In the genomic region with DNA sequence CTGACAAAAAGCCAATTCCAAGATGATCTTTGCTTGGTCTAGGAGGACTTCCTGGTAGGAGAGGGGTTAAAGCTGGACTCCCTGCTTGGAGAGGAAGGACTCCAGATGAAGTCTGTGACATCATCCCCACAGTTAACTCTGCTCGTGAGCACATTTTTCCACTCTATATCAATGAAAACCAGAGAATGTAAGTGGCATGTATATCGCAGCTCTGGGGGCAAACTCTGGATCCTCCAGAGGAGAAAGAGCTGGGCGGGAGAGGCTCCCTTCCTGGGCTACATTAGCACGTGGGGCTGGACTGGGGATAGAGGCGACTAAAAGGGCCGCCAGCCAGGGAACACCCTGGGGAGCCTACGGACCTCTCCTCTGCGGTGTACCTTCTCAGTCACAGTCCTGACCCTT, we compare ENCODE assay signal across 8 cellular contexts. TPM values are rescaled to one million over a fixed set of nuclear protein-coding genes. Genes with fewer than 3 reads are reported as not detected.
DNase-seq lines count a peak whose midpoint lies in the region; ATAC-seq and TF ChIP-seq lines count a peak whose summit lies in the region.

No MANE protein-coding gene starts in this region.

- H3K4me3 ChIP-seq in breast epithelium (peak overlapping the region; percentile 35 to 59 (median 40)), mammary epithelial cell (replicated peaks in 1 of 3; ENCODE audit: insufficient read depth in 1 of 3, low read depth in 2 of 3, low read length in 3 of 3) (no peak overlapping the region), adrenal gland (peak overlapping the region in 1 of 4 donors; percentile 28)
- peak overlapping the region; percentile 87 for H3K4me3 ChIP-seq in naive thymus-derived CD4-positive, alpha-beta T cell (ENCODE audit: low read length)

- no peak for DNase-seq in breast epithelium (ENCODE audit: low spot score in 2 of 2)
- no peak for DNase-seq in mammary epithelial cell
- DNase-seq in adrenal gland: no peak
- DNase-seq in naive thymus-derived CD4-positive, alpha-beta T cell: no peak
- no peak for DNase-seq in NCI-H748 treated with DMSO at 0.1 percent for 48 hours (lab: John Stamatoyannopoulos, UW)
- DNase-seq in cerebellum (ENCODE audit: low spot score): no peak
- no peak for DNase-seq in SK-N-DZ (ENCODE audit: low spot score)

- TF ChIP-seq CTCF in breast epithelium (IDR thresholded peaks at IDR 0.05) (no peak), mammary epithelial cell (conservative IDR thresholded peaks at IDR 0.05 in 1 of 2, IDR thresholded peaks at IDR 0.05 in 1 of 2; ENCODE audit: extremely low read depth in 1 of 2, insufficient read depth in 1 of 2, low read depth in 1 of 2, low read length in 2 of 2) (no peak), adrenal gland (IDR thresholded peaks at IDR 0.05) (no peak)

- WGBS in mammary epithelial cell (ENCODE audit: low coverage, missing lambda C conversion rate): 100% methylated on average over 8 of the region's 8 CpGs
- WGBS in adrenal gland, 4 donors: 47 to 73% (median 54%) methylated on average over 8 of the region's 8 CpGs

- no peak overlapping the region for H2AFZ ChIP-seq in mammary epithelial cell (ENCODE audit: low read depth, low read length)

- H3K27ac ChIP-seq in breast epithelium: peak overlapping the region; percentile 88 to 91
- no peak overlapping the region for H3K27ac ChIP-seq in mammary epithelial cell (ENCODE audit: insufficient read depth, low read depth, low read length)
- H3K27ac ChIP-seq in adrenal gland: peak overlapping the region; percentile 18 to 97 (median 80)
- peak overlapping the region; percentile 69 for H3K27ac ChIP-seq in naive thymus-derived CD4-positive, alpha-beta T cell (ENCODE audit: low read depth, low read length)

- CTCF ChIA-PET in mammary epithelial cell (lab: Charles Lee; ENCODE audit: low non-redundant PET): no interaction called here
- CTCF ChIA-PET in naive thymus-derived CD4-positive, alpha-beta T cell (lab: Charles Lee): interaction anchor here (3.1 kb wide), 1 partner anchor 156 kb away, joined by 12 read pairs; no protein-coding TSS in a partner anchor

- H3K4me2 ChIP-seq in mammary epithelial cell (ENCODE audit: insufficient read depth, low read depth, low read length): no peak overlapping the region

- peak; percentile 23 for ATAC-seq in HG03159 (IDR thresholded peaks at IDR 0.05; ENCODE audit: unreplicated experiment)
- peak; percentile 12 for ATAC-seq in naive thymus-derived CD4-positive, alpha-beta T cell

- no peaks in the 10 kb centered on the region for H3K27me3 Mint-ChIP-seq in naive thymus-derived CD4-positive, alpha-beta T cell

- in situ Hi-C loops in mammary epithelial cell (cut with MboI; ENCODE audit: low sequenced_read_pairs in 2 of 2): no loop called here

- H3K4me1 ChIP-seq in breast epithelium (peaks cover 20 to 22% of the 10 kb centered on the region in 2 donors), mammary epithelial cell (ENCODE audit: insufficient read depth, low read length) (peaks cover 26% of the 10 kb centered on the region), adrenal gland (replicated peaks in 1 of 2) (peaks cover 30 to 67% of the 10 kb centered on the region in 2 donors)
- peaks cover 28 to 30% of the 10 kb centered on the region in 2 donors for H3K4me1 ChIP-seq in naive thymus-derived CD4-positive, alpha-beta T cell (ENCODE audit: control insufficient read depth in 2 of 2, insufficient read depth in 2 of 2, low read length in 2 of 2)

- H3K27ac Mint-ChIP-seq in naive thymus-derived CD4-positive, alpha-beta T cell: peak overlapping the region; percentile 89 to 97 (median 95)

- peaks cover 13 to 33% (median 18%) of the 10 kb centered on the region in 5 donors for H3K36me3 Mint-ChIP-seq in naive thymus-derived CD4-positive, alpha-beta T cell

- H3K27me3 ChIP-seq in breast epithelium: no peaks in the 10 kb centered on the region
- no peaks in the 10 kb centered on the region for H3K27me3 ChIP-seq in mammary epithelial cell (ENCODE audit: insufficient read depth, low read length)
- no peaks in the 10 kb centered on the region for H3K27me3 ChIP-seq in adrenal gland
- no peaks in the 10 kb centered on the region for H3K27me3 ChIP-seq in naive thymus-derived CD4-positive, alpha-beta T cell (ENCODE audit: control insufficient read depth in 2 of 2, insufficient read depth in 2 of 2, low read length in 2 of 2)

- TF ChIP-seq POLR2A in breast epithelium (IDR thresholded peaks at IDR 0.05) (no peak), adrenal gland (IDR thresholded peaks at IDR 0.05) (no peak)

- H3K4me1 Mint-ChIP-seq in naive thymus-derived CD4-positive, alpha-beta T cell: peaks cover 35 to 82% (median 53%) of the 10 kb centered on the region in 7 donors

- H4K20me1 ChIP-seq in mammary epithelial cell (ENCODE audit: insufficient read depth, low read length): no peaks in the 10 kb centered on the region

- intact Hi-C loops in breast epithelium (cut with DNase I; ENCODE audit: low total_unique reads) (no loop called here), mammary epithelial cell (cut with micrococcal nuclease) (no loop called here), adrenal gland (cut with DNase I) (loop anchor here in 1 of 2 donors (2.0 kb wide), 1 partner anchor 68 kb away; no protein-coding TSS in a partner anchor)
- intact Hi-C loops in naive thymus-derived CD4-positive, alpha-beta T cell (cut with micrococcal nuclease): loop anchor here (1.0 to 2.0 kb wide), 4 partner anchors 12 to 127 kb away; partner anchors contain the start of gene HIC1 (in 1 of the 2)

- POLR2A ChIA-PET in naive thymus-derived CD4-positive, alpha-beta T cell (lab: Charles Lee): interaction anchor here (0.6 to 1.3 kb wide), 5 partner anchors 13 to 310 kb away, joined by 3 to 7 read pairs (median 4); no protein-coding TSS in a partner anchor

- dilution Hi-C loops in mammary epithelial cell (cut with HindIII; ENCODE audit: low sequenced_read_pairs): loop anchor here (5.0 kb wide), 1 partner anchor 38 kb away; no protein-coding TSS in a partner anchor

- no TSS peak for BruUV-seq in mammary epithelial cell (replicated peaks; lab: Mats Ljungman, UMichigan)

- peak overlapping the region; percentile 91 to 99 (median 96) for H3K4me3 Mint-ChIP-seq in naive thymus-derived CD4-positive, alpha-beta T cell

- no peaks in the 10 kb centered on the region for H3K9me3 Mint-ChIP-seq in naive thymus-derived CD4-positive, alpha-beta T cell

- H3K36me3 ChIP-seq in breast epithelium (no peaks in the 10 kb centered on the region), mammary epithelial cell (ENCODE audit: insufficient read depth, low read length) (no peaks in the 10 kb centered on the region), adrenal gland (replicated peaks in 1 of 2) (no peaks in the 10 kb centered on the region)
- peaks cover 0 to 32% (median 0%) of the 10 kb centered on the region in 3 experiments for H3K36me3 ChIP-seq in naive thymus-derived CD4-positive, alpha-beta T cell (ENCODE audit: control insufficient read depth in 2 of 3, insufficient read depth in 3 of 3, low read length in 3 of 3)

- H3K9me3 ChIP-seq in breast epithelium (no peaks in the 10 kb centered on the region), mammary epithelial cell (replicated peaks; ENCODE audit: insufficient read depth, low read length) (no peaks in the 10 kb centered on the region), adrenal gland (replicated peaks in 1 of 3) (no peaks in the 10 kb centered on the region)
- no peaks in the 10 kb centered on the region for H3K9me3 ChIP-seq in naive thymus-derived CD4-positive, alpha-beta T cell (ENCODE audit: control insufficient read depth in 2 of 3, low read length in 3 of 3)

- H3K79me2 ChIP-seq in mammary epithelial cell (ENCODE audit: insufficient read depth, low read length): no peaks in the 10 kb centered on the region

- H3K9ac ChIP-seq in mammary epithelial cell (ENCODE audit: insufficient read depth, low read length): no peak overlapping the region

RNA-seq across cellular contexts. Expression of gene HIC1, which starts 34.1 kb away (rescaled TPM):
- 10 to 100 TPM; 12.6 to 16.4 (median 12.7) TPM for total RNA-seq in breast epithelium
- total RNA-seq in mammary epithelial cell: 1 to 10 TPM in 1 of 2 donors, under 1 TPM in 1; 0.67 to 1.3 TPM
- 0.20 TPM for polyA plus RNA-seq in mammary epithelial cell
- polyA minus RNA-seq in mammary epithelial cell: not detected
- 10 to 100 TPM in 7 of 8 donors, 1 to 10 TPM in 1; 9.8 to 61.8 (median 31.5) TPM for total RNA-seq in adrenal gland
- polyA plus RNA-seq in adrenal gland: 10 to 100 TPM in 1 of 3 donors, 1 to 10 TPM in 1, under 1 TPM in 1; 0.92 to 16.7 (median 7.7) TPM
- total RNA-seq in naive thymus-derived CD4-positive, alpha-beta T cell: 100 to 1,000 TPM in 1 of 5 experiments, 1 to 10 TPM in 4; 1.4 to 128 (median 6.3) TPM
- under 1 TPM; 0.56 to 0.83 TPM for polyA plus RNA-seq in naive thymus-derived CD4-positive, alpha-beta T cell
- 9.1 TPM for total RNA-seq in cerebellum
- 0.89 and 4.4 TPM in 2 replicates for polyA plus RNA-seq in SK-N-DZ (2014; cell fraction: cytosol; rRNA removed)
- polyA plus RNA-seq in SK-N-DZ (2014; cell fraction: nucleus; rRNA removed): 9.0 and 14.7 TPM in 2 replicates

RNA-seq across cellular contexts. Expression of gene OVCA2, which starts 47.2 kb away (rescaled TPM):
- 10 to 100 TPM; 24.3 to 35.4 (median 32.5) TPM for total RNA-seq in breast epithelium
- total RNA-seq in mammary epithelial cell: 10 to 100 TPM; 44.1 to 65.7 TPM
- polyA plus RNA-seq in mammary epithelial cell: 68.4 TPM
- 28.3 TPM for polyA minus RNA-seq in mammary epithelial cell
- 10 to 100 TPM; 37.2 to 75.9 (median 55.6) TPM for total RNA-seq in adrenal gland
- polyA plus RNA-seq in adrenal gland: 100 to 1,000 TPM in 2 of 3 donors, 10 to 100 TPM in 1; 57.5 to 155 (median 102) TPM
- total RNA-seq in naive thymus-derived CD4-positive, alpha-beta T cell: 10 to 100 TPM; 24.5 to 37.9 (median 31.8) TPM
- 10 to 100 TPM; 52.7 to 65.5 TPM for polyA plus RNA-seq in naive thymus-derived CD4-positive, alpha-beta T cell
- total RNA-seq in cerebellum: 9.4 TPM
- 40.6 and 46.7 TPM in 2 replicates for polyA plus RNA-seq in SK-N-DZ (2014; cell fraction: cytosol; rRNA removed)
- 28.2 and 44.6 TPM in 2 replicates for polyA plus RNA-seq in SK-N-DZ (2014; cell fraction: nucleus; rRNA removed)

RNA-seq across cellular contexts. Expression of gene DPH1, which starts 59.1 kb away (rescaled TPM):
- total RNA-seq in breast epithelium (10 to 100 TPM; 28.3 to 66.6 (median 55.7) TPM), mammary epithelial cell (10 to 100 TPM; 29.0 to 36.2 TPM), adrenal gland (10 to 100 TPM; 37.7 to 65.3 (median 57.7) TPM), cerebellum (26.8 TPM)
- polyA plus RNA-seq in mammary epithelial cell (27.4 TPM), adrenal gland (100 to 1,000 TPM in 1 of 3 donors, 10 to 100 TPM in 2; 34.3 to 100 (median 69.7) TPM)
- polyA minus RNA-seq in mammary epithelial cell: 64.4 TPM
- total RNA-seq in naive thymus-derived CD4-positive, alpha-beta T cell: 100 to 1,000 TPM in 1 of 5 experiments, 10 to 100 TPM in 4; 47.3 to 124 (median 97.6) TPM
- polyA plus RNA-seq in naive thymus-derived CD4-positive, alpha-beta T cell: 10 to 100 TPM; 32.9 to 51.3 TPM
- polyA plus RNA-seq in SK-N-DZ (2014; cell fraction: cytosol; rRNA removed): 48.4 and 48.9 TPM in 2 replicates
- 129 and 146 TPM in 2 replicates for polyA plus RNA-seq in SK-N-DZ (2014; cell fraction: nucleus; rRNA removed)

Comparison
In these comparisons a context has a peak if more than half of its experiments do, and no peak if none do; other contexts are left out.
1. H3K4me3 ChIP-seq: peak in breast epithelium (3 of 3) and naive thymus-derived CD4-positive, alpha-beta T cell (single experiment); none in mammary epithelial cell (0 of 3).
2. intact Hi-C loops: an anchor here in naive thymus-derived CD4-positive, alpha-beta T cell (1.0 to 2.0 kb wide); none called in breast epithelium and mammary epithelial cell.